ENCODE assay signal across 18 cellular contexts in the genomic region with DNA sequence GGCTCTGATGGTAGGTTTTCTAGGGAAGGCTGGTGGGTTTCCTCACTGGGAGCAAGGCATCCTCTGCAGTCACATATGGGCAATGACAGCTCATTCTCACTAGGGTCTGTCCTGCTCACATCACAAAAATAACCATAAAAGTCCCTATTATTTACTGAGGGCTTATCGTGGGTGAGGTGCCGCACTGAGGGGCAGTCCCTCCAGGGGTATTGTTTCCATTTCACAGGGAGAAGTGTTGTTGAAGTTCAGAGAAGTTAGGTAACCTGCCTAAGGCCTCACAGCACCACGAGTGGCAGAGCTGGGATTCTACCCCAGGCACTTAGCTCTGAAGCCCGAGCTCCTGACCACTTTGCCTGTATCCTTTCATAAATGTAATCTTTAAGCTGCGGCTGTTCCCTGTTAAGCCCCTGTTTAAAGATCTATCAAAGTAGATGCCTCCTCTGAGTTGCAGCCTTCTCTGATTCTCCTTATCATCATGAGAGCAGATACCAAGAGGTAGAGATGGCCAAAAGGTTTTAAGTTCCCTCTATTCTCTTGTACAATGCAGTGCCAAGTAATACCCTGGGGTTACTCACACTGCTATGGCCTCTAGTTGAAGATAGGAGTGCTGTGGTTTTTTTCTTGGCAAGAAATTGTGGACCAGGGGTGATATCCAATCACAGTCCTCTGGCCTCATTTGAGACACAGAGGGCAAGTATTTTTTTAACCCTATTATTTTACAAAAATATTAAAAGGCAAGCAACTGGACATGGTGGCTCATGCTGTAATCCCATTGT.
DNase-seq lines count a peak whose midpoint lies in the region; ATAC-seq, FAIRE-seq and TF ChIP-seq lines count a peak whose summit lies in the region.
"Had no signal": no experiment of that assay in that cellular context is flagged by ENCODE, and none has a peak within 500 bp of the region (broad histone marks: within the 10 kb centered on the region; RNA-seq: fewer than 3 reads in every experiment).

No MANE protein-coding gene starts in this region.

- ATAC-seq in GM21526 (IDR thresholded peaks at IDR 0.05; ENCODE audit: low FRiP score, unreplicated experiment): no peak
- ATAC-seq: heart right ventricle; naive thymus-derived CD8-positive, alpha-beta T cell had no signal

- DNase-seq in AG08396 (ENCODE audit: low spot score) (peak; percentile 56), EH (ENCODE audit: low read depth) (peak; percentile 28), astrocyte of the hippocampus (ENCODE audit: low read depth, low spot score) (peak; percentile 35), mesenchymal stem cell (no peak), HTR-8/SVneo (ENCODE audit: insufficient read length, low spot score) (no peak), Peyer's patch (no peak)
- DNase-seq: activated naive CD4-positive, alpha-beta T cell treated with Interleukin-2 at 50 U/mL for 16 hours; heart right ventricle; Kasumi-1; naive thymus-derived CD8-positive, alpha-beta T cell; NCI-H1417; RPMI8226; stimulated activated CD4-positive, alpha-beta T cell treated with anti-CD3 and anti-CD28 coated beads, Interleukin-4, amount 100 ng/mL, for 4 hours had no signal

- no peak overlapping the region for H2BK120ac ChIP-seq in mesenchymal stem cell (ENCODE audit: low read depth, low read length)

- no peak overlapping the region for H3K4me3 ChIP-seq in mesenchymal stem cell (ENCODE audit: insufficient read depth in 1 of 2, low read depth in 1 of 2, low read length in 2 of 2)
- H3K4me3 ChIP-seq in Peyer's patch: no peak overlapping the region
- H3K4me3 ChIP-seq: esophagus muscularis mucosa, heart right ventricle, prostate gland, suprapubic skin had no signal

- no peak overlapping the region for H2BK5ac ChIP-seq in mesenchymal stem cell (ENCODE audit: low read depth, low read length, poor library complexity, severe bottlenecking)

- no peak overlapping the region for H3K9ac ChIP-seq in mesenchymal stem cell (ENCODE audit: low read length)

- peak overlapping the region; percentile 38 for H2AK5ac ChIP-seq in mesenchymal stem cell (ENCODE audit: low read length, severe bottlenecking)

- H3K36me3 ChIP-seq in mesenchymal stem cell (ENCODE audit: control insufficient read depth in 1 of 2, insufficient read depth in 2 of 2, low read depth in 1 of 2, low read length in 2 of 2) (no peaks in the 10 kb centered on the region), Peyer's patch (no peaks in the 10 kb centered on the region)
- H3K36me3 ChIP-seq: esophagus muscularis mucosa, heart right ventricle, prostate gland, suprapubic skin had no signal

- no peak overlapping the region for H3K23ac ChIP-seq in mesenchymal stem cell (ENCODE audit: low read length in 2 of 2)

- WGBS in mesenchymal stem cell: 69% methylated on average over 5 of the region's 5 CpGs

- H3K4me2 ChIP-seq in mesenchymal stem cell (ENCODE audit: low read length, poor library complexity, severe bottlenecking): no peak overlapping the region

- H2BK12ac ChIP-seq in mesenchymal stem cell (ENCODE audit: low read length in 2 of 2): no peak overlapping the region

- no peak overlapping the region for H2AFZ ChIP-seq in mesenchymal stem cell (ENCODE audit: low read depth, low read length)

- H3K4me1 ChIP-seq in mesenchymal stem cell (ENCODE audit: control insufficient read depth, insufficient read depth, low read depth, low read length): peaks cover 14% of the 10 kb centered on the region
- H3K4me1 ChIP-seq in Peyer's patch: peaks cover 0 to 38% (median 3%) of the 10 kb centered on the region in 4 donors
- H3K4me1 ChIP-seq: heart right ventricle, suprapubic skin had no signal

- peaks cover 14 to 16% of the 10 kb centered on the region in 2 experiments for H3K27me3 ChIP-seq in mesenchymal stem cell (ENCODE audit: control insufficient read depth in 1 of 2, insufficient read depth in 1 of 2, low read length in 2 of 2)
- H3K27me3 ChIP-seq in Peyer's patch: no peaks in the 10 kb centered on the region

- H4K8ac ChIP-seq in mesenchymal stem cell (ENCODE audit: low read length): no peak overlapping the region

- no peak overlapping the region for H4K91ac ChIP-seq in mesenchymal stem cell (ENCODE audit: low read length)

- H3K27ac ChIP-seq in mesenchymal stem cell (ENCODE audit: low read length, poor library complexity, severe bottlenecking): no peak overlapping the region
- no peak overlapping the region for H3K27ac ChIP-seq in Peyer's patch
- H3K27ac ChIP-seq: esophagus muscularis mucosa, heart right ventricle, suprapubic skin had no signal

- no peaks in the 10 kb centered on the region for H3K9me3 ChIP-seq in mesenchymal stem cell (ENCODE audit: control insufficient read depth, low read length)
- H3K9me3 ChIP-seq in Peyer's patch: no peaks in the 10 kb centered on the region
- H3K9me3 ChIP-seq: esophagus muscularis mucosa, heart right ventricle, prostate gland, suprapubic skin had no signal

- no peaks in the 10 kb centered on the region for H3K79me1 ChIP-seq in mesenchymal stem cell (replicated peaks; ENCODE audit: low read length, poor library complexity, severe bottlenecking)

- peak in 1 of 6 experiments; percentile 4 for TF ChIP-seq CTCF in Peyer's patch (IDR thresholded peaks at IDR 0.05)

- no peak overlapping the region for H3K4ac ChIP-seq in mesenchymal stem cell (ENCODE audit: low read depth in 1 of 2, low read length in 2 of 2)

- no peak overlapping the region for H2BK15ac ChIP-seq in mesenchymal stem cell (ENCODE audit: low read depth, poor library complexity, severe bottlenecking)

- H3K18ac ChIP-seq in mesenchymal stem cell (ENCODE audit: low read depth in 1 of 2, low read length in 2 of 2): no peak overlapping the region

- no peak for TF ChIP-seq POLR2A in Peyer's patch (IDR thresholded peaks at IDR 0.05)

- H3K14ac ChIP-seq in mesenchymal stem cell (ENCODE audit: low read length in 2 of 2): no peak overlapping the region

- FAIRE-seq in HTR-8/SVneo (lab: Jason Lieb, UNC): no peak
- FAIRE-seq: islet of Langerhans had no signal

Comparison
In these comparisons a context has a peak if more than half of its experiments do, and no peak if none do; other contexts are left out.
1. DNase-seq: peak in AG08396 (single experiment), EH (single experiment) and astrocyte of the hippocampus (single experiment); none in mesenchymal stem cell (single experiment), HTR-8/SVneo (single experiment) and Peyer's patch (0 of 3).